In the genomic region with DNA sequence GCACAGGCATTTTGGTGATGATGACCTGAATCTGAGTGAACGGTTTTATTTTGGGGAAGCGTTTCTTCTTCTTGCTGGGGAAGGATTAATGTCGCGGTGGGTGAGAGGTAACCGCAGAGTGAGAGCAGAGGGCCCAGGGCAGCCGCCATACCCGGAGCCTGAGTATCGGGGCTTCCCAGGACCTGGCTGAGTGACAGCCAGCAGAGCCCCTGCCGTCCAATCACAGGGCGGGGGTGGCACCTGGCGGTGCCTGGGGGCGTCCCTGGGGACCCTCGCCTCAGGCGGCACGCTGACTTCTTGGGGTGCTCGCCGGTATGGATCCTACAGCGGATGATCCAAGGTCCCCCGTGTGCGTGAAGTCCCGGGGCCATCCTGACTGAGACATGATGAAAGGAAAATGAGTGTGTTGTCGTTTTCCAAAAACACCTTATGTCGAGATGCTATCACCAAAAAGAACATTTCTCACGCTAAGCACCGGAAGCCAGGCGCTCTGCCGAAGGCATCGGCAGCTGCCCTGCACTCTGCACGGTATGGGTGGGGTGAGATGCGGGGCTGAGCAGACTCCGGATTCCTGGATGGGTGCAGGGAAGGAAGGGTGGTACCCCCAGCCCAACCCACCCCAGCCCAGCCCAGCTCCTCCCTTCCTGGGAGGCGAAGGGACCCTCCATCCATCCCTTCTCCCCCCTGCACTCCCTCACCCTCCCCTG, we compare ENCODE assay signal across 2 cellular contexts.
A peak's percentile ranks its signal among the peaks of the same experiment; 100 is the strongest.
TF ChIP-seq lines count a peak whose summit lies in the region.

No MANE protein-coding gene starts in this region.

TF ChIP-seq in GM23338, 12 proteins besides CTCF, POLR2A, EP300 and RAD21:
- TF ChIP-seq, protein P1, sequence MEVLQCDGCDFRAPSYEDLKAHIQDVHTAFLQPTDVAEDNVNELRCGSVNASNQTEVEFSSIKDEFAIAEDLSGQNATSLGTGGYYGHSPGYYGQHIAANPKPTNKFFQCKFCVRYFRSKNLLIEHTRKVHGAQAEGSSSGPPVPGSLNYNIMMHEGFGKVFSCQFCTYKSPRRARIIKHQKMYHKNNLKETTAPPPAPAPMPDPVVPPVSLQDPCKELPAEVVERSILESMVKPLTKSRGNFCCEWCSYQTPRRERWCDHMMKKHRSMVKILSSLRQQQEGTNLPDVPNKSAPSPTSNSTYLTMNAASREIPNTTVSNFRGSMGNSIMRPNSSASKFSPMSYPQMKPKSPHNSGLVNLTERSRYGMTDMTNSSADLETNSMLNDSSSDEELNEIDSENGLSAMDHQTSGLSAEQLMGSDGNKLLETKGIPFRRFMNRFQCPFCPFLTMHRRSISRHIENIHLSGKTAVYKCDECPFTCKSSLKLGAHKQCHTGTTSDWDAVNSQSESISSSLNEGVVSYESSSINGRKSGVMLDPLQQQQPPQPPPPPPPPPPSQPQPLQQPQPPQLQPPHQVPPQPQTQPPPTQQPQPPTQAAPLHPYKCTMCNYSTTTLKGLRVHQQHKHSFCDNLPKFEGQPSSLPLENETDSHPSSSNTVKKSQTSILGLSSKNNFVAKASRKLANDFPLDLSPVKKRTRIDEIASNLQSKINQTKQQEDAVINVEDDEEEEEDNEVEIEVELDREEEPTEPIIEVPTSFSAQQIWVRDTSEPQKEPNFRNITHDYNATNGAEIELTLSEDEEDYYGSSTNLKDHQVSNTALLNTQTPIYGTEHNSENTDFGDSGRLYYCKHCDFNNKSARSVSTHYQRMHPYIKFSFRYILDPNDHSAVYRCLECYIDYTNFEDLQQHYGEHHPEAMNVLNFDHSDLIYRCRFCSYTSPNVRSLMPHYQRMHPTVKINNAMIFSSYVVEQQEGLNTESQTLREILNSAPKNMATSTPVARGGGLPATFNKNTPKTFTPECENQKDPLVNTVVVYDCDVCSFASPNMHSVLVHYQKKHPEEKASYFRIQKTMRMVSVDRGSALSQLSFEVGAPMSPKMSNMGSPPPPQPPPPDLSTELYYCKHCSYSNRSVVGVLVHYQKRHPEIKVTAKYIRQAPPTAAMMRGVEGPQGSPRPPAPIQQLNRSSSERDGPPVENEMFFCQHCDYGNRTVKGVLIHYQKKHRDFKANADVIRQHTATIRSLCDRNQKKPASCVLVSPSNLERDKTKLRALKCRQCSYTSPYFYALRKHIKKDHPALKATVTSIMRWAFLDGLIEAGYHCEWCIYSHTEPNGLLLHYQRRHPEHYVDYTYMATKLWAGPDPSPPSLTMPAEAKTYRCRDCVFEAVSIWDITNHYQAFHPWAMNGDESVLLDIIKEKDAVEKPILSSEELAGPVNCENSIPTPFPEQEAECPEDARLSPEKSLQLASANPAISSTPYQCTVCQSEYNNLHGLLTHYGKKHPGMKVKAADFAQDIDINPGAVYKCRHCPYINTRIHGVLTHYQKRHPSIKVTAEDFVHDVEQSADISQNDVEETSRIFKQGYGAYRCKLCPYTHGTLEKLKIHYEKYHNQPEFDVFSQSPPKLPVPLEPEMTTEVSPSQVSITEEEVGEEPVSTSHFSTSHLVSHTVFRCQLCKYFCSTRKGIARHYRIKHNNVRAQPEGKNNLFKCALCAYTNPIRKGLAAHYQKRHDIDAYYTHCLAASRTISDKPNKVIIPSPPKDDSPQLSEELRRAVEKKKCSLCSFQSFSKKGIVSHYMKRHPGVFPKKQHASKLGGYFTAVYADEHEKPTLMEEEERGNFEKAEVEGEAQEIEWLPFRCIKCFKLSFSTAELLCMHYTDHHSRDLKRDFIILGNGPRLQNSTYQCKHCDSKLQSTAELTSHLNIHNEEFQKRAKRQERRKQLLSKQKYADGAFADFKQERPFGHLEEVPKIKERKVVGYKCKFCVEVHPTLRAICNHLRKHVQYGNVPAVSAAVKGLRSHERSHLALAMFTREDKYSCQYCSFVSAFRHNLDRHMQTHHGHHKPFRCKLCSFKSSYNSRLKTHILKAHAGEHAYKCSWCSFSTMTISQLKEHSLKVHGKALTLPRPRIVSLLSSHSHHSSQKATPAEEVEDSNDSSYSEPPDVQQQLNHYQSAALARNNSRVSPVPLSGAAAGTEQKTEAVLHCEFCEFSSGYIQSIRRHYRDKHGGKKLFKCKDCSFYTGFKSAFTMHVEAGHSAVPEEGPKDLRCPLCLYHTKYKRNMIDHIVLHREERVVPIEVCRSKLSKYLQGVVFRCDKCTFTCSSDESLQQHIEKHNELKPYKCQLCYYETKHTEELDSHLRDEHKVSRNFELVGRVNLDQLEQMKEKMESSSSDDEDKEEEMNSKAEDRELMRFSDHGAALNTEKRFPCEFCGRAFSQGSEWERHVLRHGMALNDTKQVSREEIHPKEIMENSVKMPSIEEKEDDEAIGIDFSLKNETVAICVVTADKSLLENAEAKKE (CRISPR knock-in tag; IDR thresholded peaks at IDR 0.05) = no peak
- TF ChIP-seq EZH2 (IDR thresholded peaks at IDR 0.05; ENCODE audit: low read depth, unreplicated experiment) (no peak), POLR2AphosphoS5 (IDR thresholded peaks at IDR 0.05; ENCODE audit: low read depth) (no peak), CREB1 (CRISPR knock-in tag; IDR thresholded peaks at IDR 0.05; ENCODE audit: low read depth) (no peak), EZH2phosphoT487 (IDR thresholded peaks at IDR 0.05; ENCODE audit: unreplicated experiment) (no peak), ZNF114 (CRISPR knock-in tag; IDR thresholded peaks at IDR 0.05) (no peak), NANOG (IDR thresholded peaks at IDR 0.05; ENCODE audit: borderline replicate concordance) (no peak), JUNB (IDR thresholded peaks at IDR 0.05; ENCODE audit: unreplicated experiment) (no peak), ZNF331 (CRISPR knock-in tag; IDR thresholded peaks at IDR 0.05; ENCODE audit: low read depth) (no peak)
- TF ChIP-seq, protein P2, sequence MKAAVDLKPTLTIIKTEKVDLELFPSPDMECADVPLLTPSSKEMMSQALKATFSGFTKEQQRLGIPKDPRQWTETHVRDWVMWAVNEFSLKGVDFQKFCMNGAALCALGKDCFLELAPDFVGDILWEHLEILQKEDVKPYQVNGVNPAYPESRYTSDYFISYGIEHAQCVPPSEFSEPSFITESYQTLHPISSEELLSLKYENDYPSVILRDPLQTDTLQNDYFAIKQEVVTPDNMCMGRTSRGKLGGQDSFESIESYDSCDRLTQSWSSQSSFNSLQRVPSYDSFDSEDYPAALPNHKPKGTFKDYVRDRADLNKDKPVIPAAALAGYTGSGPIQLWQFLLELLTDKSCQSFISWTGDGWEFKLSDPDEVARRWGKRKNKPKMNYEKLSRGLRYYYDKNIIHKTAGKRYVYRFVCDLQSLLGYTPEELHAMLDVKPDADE (IDR thresholded peaks at IDR 0.05) = no peak

TF ChIP-seq in K562, 482 proteins besides CTCF, POLR2A, EP300 and RAD21 (continued from another document):
- TF ChIP-seq, protein P3, sequence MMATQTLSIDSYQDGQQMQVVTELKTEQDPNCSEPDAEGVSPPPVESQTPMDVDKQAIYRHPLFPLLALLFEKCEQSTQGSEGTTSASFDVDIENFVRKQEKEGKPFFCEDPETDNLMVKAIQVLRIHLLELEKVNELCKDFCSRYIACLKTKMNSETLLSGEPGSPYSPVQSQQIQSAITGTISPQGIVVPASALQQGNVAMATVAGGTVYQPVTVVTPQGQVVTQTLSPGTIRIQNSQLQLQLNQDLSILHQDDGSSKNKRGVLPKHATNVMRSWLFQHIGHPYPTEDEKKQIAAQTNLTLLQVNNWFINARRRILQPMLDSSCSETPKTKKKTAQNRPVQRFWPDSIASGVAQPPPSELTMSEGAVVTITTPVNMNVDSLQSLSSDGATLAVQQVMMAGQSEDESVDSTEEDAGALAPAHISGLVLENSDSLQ (IDR thresholded peaks at IDR 0.05) = peak; percentile 70
- peak; percentile 7 for TF ChIP-seq NFYB (IDR thresholded peaks at IDR 0.05; ENCODE audit: extremely low read depth, insufficient read length)
TF ChIP-seq in K562: peak in this region for 2.
